In the genomic region with DNA sequence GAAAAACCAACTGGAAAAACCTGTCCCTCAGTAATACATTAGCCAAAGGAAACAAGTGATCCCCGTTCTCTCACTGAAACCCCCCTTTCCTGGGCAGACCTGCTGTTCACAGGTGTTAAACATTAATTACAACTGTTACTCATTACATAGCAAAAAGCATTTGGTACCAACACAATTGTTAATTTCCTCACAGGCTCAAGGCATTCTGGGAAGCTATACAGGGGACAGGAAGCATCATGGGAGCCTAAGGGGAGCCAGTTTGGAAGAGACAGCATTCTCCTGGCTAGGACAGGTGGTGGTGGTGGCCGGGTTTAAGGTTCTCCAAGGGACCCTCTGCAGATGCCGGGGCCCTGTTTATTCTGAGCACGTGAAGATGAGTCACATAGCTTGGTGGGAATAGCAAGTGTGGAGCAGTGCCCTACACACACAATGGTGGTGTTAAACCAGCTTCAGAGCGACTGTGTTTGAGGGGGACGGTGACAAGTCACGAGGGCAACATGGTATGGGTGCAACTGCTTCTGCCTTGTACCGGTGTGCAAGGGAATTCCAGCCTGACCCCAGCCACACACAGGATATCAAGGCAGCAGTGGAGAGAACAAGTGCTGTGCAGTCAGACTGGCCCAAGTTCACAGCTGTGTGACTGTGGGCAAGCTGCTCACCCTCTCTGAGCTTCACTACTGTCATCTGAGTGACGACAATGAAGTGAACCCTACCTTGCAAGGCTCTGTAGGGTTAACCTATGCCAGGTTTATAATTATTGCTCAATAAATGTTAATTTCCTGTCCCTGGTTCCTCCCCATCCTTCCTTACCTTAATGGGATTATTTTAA, we compare ENCODE assay signal across 10 cellular contexts.
A peak's percentile ranks its signal among the peaks of the same experiment; 100 is the strongest.
DNase-seq lines count a peak whose midpoint lies in the region; ATAC-seq and TF ChIP-seq lines count a peak whose summit lies in the region.
"Had no signal": no experiment of that assay in that cellular context is flagged by ENCODE, and none has a peak within 500 bp of the region (broad histone marks: within the 10 kb centered on the region; RNA-seq: fewer than 3 reads in every experiment).

No MANE protein-coding gene starts in this region.

- H3K27ac ChIP-seq in VCaP (peak overlapping the region; percentile 4), substantia nigra (ENCODE audit: low read depth, low read length, poor library complexity, severe bottlenecking) (peak overlapping the region; percentile 96), heart right ventricle (no peak overlapping the region)
- H3K27ac ChIP-seq: SK-N-MC had no signal

- no peaks in the 10 kb centered on the region for H3K27me3 ChIP-seq in kidney epithelial cell (ENCODE audit: control insufficient read depth, insufficient read depth, low read length)
- no peaks in the 10 kb centered on the region for H3K27me3 ChIP-seq in heart right ventricle

- H3K4me1 ChIP-seq in heart right ventricle, result peaks cover 7 to 63% (median 46%) of the 10 kb centered on the region in 9 donors

- H3K9me3 ChIP-seq in heart right ventricle, result no peaks in the 10 kb centered on the region

- TF ChIP-seq CTCF in VCaP (conservative IDR thresholded peaks at IDR 0.05), result no peak
- TF ChIP-seq CTCF in kidney epithelial cell (IDR thresholded peaks at IDR 0.05; ENCODE audit: insufficient read depth, low read length, poor library complexity, severe bottlenecking), result no peak
- no peak for TF ChIP-seq CTCF in heart right ventricle (IDR thresholded peaks at IDR 0.05)

- H3K36me3 ChIP-seq in kidney epithelial cell (ENCODE audit: control insufficient read depth, insufficient read depth, low read length), result no peaks in the 10 kb centered on the region
- peaks cover 0 to 15% (median 0%) of the 10 kb centered on the region in 9 donors for H3K36me3 ChIP-seq in heart right ventricle

- 81 to 85% methylated on average over 9 of the region's 9 CpGs for WGBS in heart right ventricle, 2 donors

- DNase-seq in kidney epithelial cell (ENCODE audit: low read depth) (peak; percentile 72), substantia nigra (lab: John Stamatoyannopoulos, UW) (peak in 8 of 49 donors; percentile 15 to 47 (median 26)), heart right ventricle (no peak), T-helper 1 cell (no peak)
- DNase-seq: retina had no signal

- no peak overlapping the region for H3K4me3 ChIP-seq in kidney epithelial cell (ENCODE audit: low read depth, low read length)
- H3K4me3 ChIP-seq in heart right ventricle, result no peak overlapping the region
- H3K4me3 ChIP-seq: SK-N-MC had no signal

- intact Hi-C loops in heart right ventricle (cut with DNase I), result loop anchor here in 1 of 10 donors (10.0 kb wide), 1 partner anchor 58 kb away; no protein-coding TSS in a partner anchor

- ATAC-seq in GM21447 (IDR thresholded peaks at IDR 0.05; ENCODE audit: unreplicated experiment) (peak; percentile 49), HG02588 (IDR thresholded peaks at IDR 0.05; ENCODE audit: unreplicated experiment) (no peak), HG03439 (IDR thresholded peaks at IDR 0.05; ENCODE audit: unreplicated experiment) (no peak), heart right ventricle (no peak)

Comparison
In these comparisons a context has a peak if more than half of its experiments do, and no peak if none do; other contexts are left out.
1. H3K27ac ChIP-seq: peak in VCaP (single experiment) and substantia nigra (single experiment); none in heart right ventricle (0 of 10).